ENCODE assay signal across 22 cellular contexts in the genomic region with DNA sequence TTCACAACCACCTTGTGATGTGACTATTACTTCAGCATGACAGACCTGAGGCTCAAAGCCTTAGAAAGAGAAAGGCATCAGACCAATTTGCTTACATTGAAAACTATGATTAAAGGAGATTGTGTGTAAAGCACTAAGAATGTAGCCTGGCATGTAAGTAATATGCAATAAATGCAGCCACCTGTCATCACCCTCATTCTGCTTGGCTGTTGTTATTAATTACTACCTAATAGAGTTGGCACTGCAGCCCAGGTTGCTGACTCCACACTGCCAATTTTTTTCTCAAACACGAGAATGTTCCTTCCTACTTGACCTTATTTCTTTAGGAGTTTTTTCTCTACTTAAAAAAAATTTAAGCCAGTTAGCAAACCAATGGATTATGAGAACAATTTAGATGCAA.
"Had no signal": no experiment of that assay in that cellular context is flagged by ENCODE, and none has a peak within 500 bp of the region (broad histone marks: within the 10 kb centered on the region; RNA-seq: fewer than 3 reads in every experiment).

No MANE protein-coding gene starts in this region.

- H3K27me3 Mint-ChIP-seq: progenitor cell of endocrine pancreas had no signal

- H3K36me3 Mint-ChIP-seq: activated naive CD4-positive, alpha-beta T cell treated with anti-CD3 and anti-CD28 coated beads, Interleukin-2, amount 50 U/mL, for 72 hours; mesothelial cell of epicardium; naive thymus-derived CD8-positive, alpha-beta T cell; neural progenitor cell had no signal

- H3K4me3 Mint-ChIP-seq: activated CD8-positive, alpha-beta T cell treated with anti-CD3 and anti-CD28 coated beads, Interleukin-2, amount 10 ng/mL, durations not matched to agents 7 days and 5 days; central memory CD8-positive, alpha-beta T cell; mesothelial cell of epicardium; naive thymus-derived CD8-positive, alpha-beta T cell; neural progenitor cell had no signal

- H3K27ac Mint-ChIP-seq: activated CD8-positive, alpha-beta T cell treated with anti-CD3 and anti-CD28 coated beads, Interleukin-2, amount 10 ng/mL, durations not matched to agents 7 days and 5 days; activated naive CD4-positive, alpha-beta T cell treated with anti-CD3 and anti-CD28 coated beads, Interleukin-2, amount 50 U/mL, for 72 hours; mesothelial cell of epicardium; naive thymus-derived CD8-positive, alpha-beta T cell; neural progenitor cell; progenitor cell of endocrine pancreas had no signal

- H3K9me3 Mint-ChIP-seq: activated naive CD4-positive, alpha-beta T cell treated with anti-CD3 and anti-CD28 coated beads, Interleukin-2, amount 50 U/mL, for 72 hours; central memory CD8-positive, alpha-beta T cell; naive thymus-derived CD8-positive, alpha-beta T cell; neural progenitor cell had no signal

- DNase-seq: activated CD4-positive, alpha-beta T cell treated with anti-CD3 and anti-CD28 coated beads for 1 hour; activated CD4-positive, alpha-beta T cell treated with anti-CD3 and anti-CD28 coated beads, Interleukin-2, amount 50 U/mL, for 1 hour; activated CD8-positive, alpha-beta T cell treated with anti-CD3 and anti-CD28 coated beads, Interleukin-2, amount 10 ng/mL, durations not matched to agents 7 days and 5 days; activated T-cell treated with anti-CD3 and anti-CD28 coated beads, Interleukin-2, amount 50 U/mL, for 1 hour; foreskin keratinocyte; glutamatergic neuron; kidney glomerular epithelial cell; left ventricle myocardium inferior; naive thymus-derived CD8-positive, alpha-beta T cell; retina; spleen; stimulated activated CD4-positive, alpha-beta T cell treated with anti-CD3 and anti-CD28 coated beads, Interleukin-4, amount 100 ng/mL, for 1 hour; stimulated activated naive CD4-positive, alpha-beta T cell; testis had no signal

- H3K4me3 ChIP-seq: breast epithelium, hepatocyte, left ventricle myocardium inferior, neural progenitor cell, spleen, testis, uterus had no signal

- H3K4me1 Mint-ChIP-seq: central memory CD8-positive, alpha-beta T cell; mesothelial cell of epicardium; naive thymus-derived CD8-positive, alpha-beta T cell had no signal

- ATAC-seq: activated CD8-positive, alpha-beta T cell treated with anti-CD3 and anti-CD28 coated beads, Interleukin-2, amount 10 ng/mL, durations not matched to agents 7 days and 5 days; activated naive CD4-positive, alpha-beta T cell treated with anti-CD3 and anti-CD28 coated beads, Interleukin-2, amount 50 U/mL, for 72 hours; foreskin keratinocyte; naive thymus-derived CD8-positive, alpha-beta T cell had no signal
